In the genomic region with DNA sequence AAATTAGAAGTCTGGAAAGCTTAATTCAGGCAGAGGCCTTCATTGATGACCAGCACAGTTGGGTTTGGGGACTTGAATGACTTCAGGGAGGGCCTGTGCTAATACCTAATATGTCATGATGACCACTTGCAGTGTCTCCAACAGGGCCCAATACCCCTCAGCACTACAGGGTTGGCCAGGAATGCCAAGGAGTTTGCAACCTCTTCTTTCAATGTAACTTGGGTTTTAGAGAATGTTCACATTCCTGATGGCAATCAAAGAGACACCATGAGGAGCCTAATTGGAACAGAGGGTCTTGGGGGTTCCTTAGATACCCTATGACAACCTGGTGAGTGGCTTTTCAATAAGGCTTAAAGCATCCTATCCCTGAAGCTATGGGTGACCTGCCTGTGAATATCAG, we compare ENCODE assay signal across 34 cellular contexts. TPM values are rescaled to one million over a fixed set of nuclear protein-coding genes. Genes with fewer than 3 reads are reported as not detected.
DNase-seq lines count a peak whose midpoint lies in the region; TF ChIP-seq lines count a peak whose summit lies in the region.
"Had no signal": no experiment of that assay in that cellular context is flagged by ENCODE, and none has a peak within 500 bp of the region (broad histone marks: within the 10 kb centered on the region; RNA-seq: fewer than 3 reads in every experiment).

No MANE protein-coding gene starts in this region.

- H3K27me3 Mint-ChIP-seq in activated naive CD8-positive, alpha-beta T cell treated with anti-CD3 and anti-CD28 coated beads for 36 hours, result peaks cover 6% of the 10 kb centered on the region

- H3K4me1 Mint-ChIP-seq in activated naive CD8-positive, alpha-beta T cell treated with anti-CD3 and anti-CD28 coated beads for 36 hours, result no peaks in the 10 kb centered on the region
- H3K4me1 Mint-ChIP-seq: B cell; CD14-positive monocyte; CD4-positive, alpha-beta memory T cell; CD4-positive, CD25-positive, alpha-beta regulatory T cell; CD8-positive, alpha-beta memory T cell had no signal

- no peak for TF ChIP-seq CTCF in esophagus muscularis mucosa (IDR thresholded peaks at IDR 0.05)

- H3K27me3 ChIP-seq in esophagus muscularis mucosa, result peaks cover 0 to 23% (median 0%) of the 10 kb centered on the region in 4 donors
- H3K27me3 ChIP-seq: BE2C; BLaER1; BLaER1 treated with 17β-estradiol and CSF1 and Interleukin-3, amounts not matched to agents 10 nM and 100 nM had no signal

- no peak overlapping the region for H3K27ac ChIP-seq in esophagus muscularis mucosa (replicated peaks in 1 of 4)
- H3K27ac ChIP-seq: 22Rv1; A549; BLaER1; BLaER1 treated with 17β-estradiol and CSF1 and Interleukin-3, amounts not matched to agents 10 nM and 100 nM; C4-2B had no signal

- no peaks in the 10 kb centered on the region for H3K36me3 Mint-ChIP-seq in activated naive CD8-positive, alpha-beta T cell treated with anti-CD3 and anti-CD28 coated beads for 36 hours
- H3K36me3 Mint-ChIP-seq: CD14-positive monocyte; CD4-positive, alpha-beta memory T cell; CD4-positive, CD25-positive, alpha-beta regulatory T cell; CD8-positive, alpha-beta memory T cell; CD8-positive, alpha-beta T cell had no signal

- H3K4me3 Mint-ChIP-seq in activated naive CD8-positive, alpha-beta T cell treated with anti-CD3 and anti-CD28 coated beads for 36 hours, result no peak overlapping the region
- H3K4me3 Mint-ChIP-seq: B cell; CD14-positive monocyte; CD4-positive, alpha-beta memory T cell; CD4-positive, alpha-beta T cell; CD4-positive, CD25-positive, alpha-beta regulatory T cell; CD8-positive, alpha-beta memory T cell; CD8-positive, alpha-beta T cell had no signal

- H3K9me3 Mint-ChIP-seq in activated naive CD8-positive, alpha-beta T cell treated with anti-CD3 and anti-CD28 coated beads for 36 hours, result no peaks in the 10 kb centered on the region
- H3K9me3 Mint-ChIP-seq: CD4-positive, alpha-beta T cell; CD8-positive, alpha-beta T cell had no signal

- no peak overlapping the region for H3K27ac Mint-ChIP-seq in activated naive CD8-positive, alpha-beta T cell treated with anti-CD3 and anti-CD28 coated beads for 36 hours
- H3K27ac Mint-ChIP-seq: B cell; CD14-positive monocyte; CD4-positive, alpha-beta memory T cell; CD4-positive, alpha-beta T cell; CD4-positive, CD25-positive, alpha-beta regulatory T cell; CD8-positive, alpha-beta memory T cell; CD8-positive, alpha-beta T cell had no signal

- no peaks in the 10 kb centered on the region for H3K36me3 ChIP-seq in esophagus muscularis mucosa
- H3K36me3 ChIP-seq: BE2C; BLaER1; BLaER1 treated with 17β-estradiol and CSF1 and Interleukin-3, amounts not matched to agents 10 nM and 100 nM had no signal

- H3K4me1 ChIP-seq in esophagus muscularis mucosa, result no peaks in the 10 kb centered on the region
- H3K4me1 ChIP-seq: A549, BE2C, Caco-2 had no signal

- peak; percentile 25 for DNase-seq in ecto neural progenitor cell (ENCODE audit: low spot score)
- peak; percentile 68 for DNase-seq in esophagus muscularis mucosa (ENCODE audit: extremely low spot score)
- DNase-seq in activated naive CD8-positive, alpha-beta T cell treated with anti-CD3 and anti-CD28 coated beads for 36 hours, result no peak
- no peak for DNase-seq in NCI-H774 (lab: John Stamatoyannopoulos, UW)
- DNase-seq: 8988T; ACHN; AML-193; BE2C; C1 segment of cervical spinal cord; Caco-2; Calu3; CD4-positive, alpha-beta memory T cell; CD4-positive, alpha-beta T cell; CD4-positive, CD25-positive, alpha-beta regulatory T cell; CD8-positive, alpha-beta memory T cell; CD8-positive, alpha-beta T cell; COR-L47; DMS 273 treated with DMSO at 0.1 percent for 48 hours; DMS153; DMS53; DMS79; DMS79 treated with DMSO at 0.1 percent for 48 hours; DND-41; EL had no signal

- no peak for TF ChIP-seq EP300 in esophagus muscularis mucosa (IDR thresholded peaks at IDR 0.05)

- no peak overlapping the region for H3K4me3 ChIP-seq in esophagus muscularis mucosa
- H3K4me3 ChIP-seq: A549; BLaER1; BLaER1 treated with 17β-estradiol and CSF1 and Interleukin-3, amounts not matched to agents 10 nM and 100 nM had no signal

- no peaks in the 10 kb centered on the region for H3K9me3 ChIP-seq in esophagus muscularis mucosa
- H3K9me3 ChIP-seq: A549; BE2C; BLaER1; BLaER1 treated with 17β-estradiol and CSF1 and Interleukin-3, amounts not matched to agents 10 nM and 100 nM; Caco-2 had no signal

- intact Hi-C loops in esophagus muscularis mucosa (cut with DNase I), result no loop called here

- TF ChIP-seq POLR2A in esophagus muscularis mucosa (IDR thresholded peaks at IDR 0.05; ENCODE audit: low read depth), result no peak

RNA-seq across cellular contexts. Expression of a gene that starts 52.4 kb away (rescaled TPM):
- total RNA-seq in esophagus muscularis mucosa, result under 1 TPM in 3 of 4 donors, not detected in 1; under 0.01 to 0.17 (median 0.06) TPM
- not detected for total RNA-seq in activated naive CD8-positive, alpha-beta T cell treated with anti-CD3 and anti-CD28 coated beads for 36 hours
- total RNA-seq: A172; A673; B cell; Caco-2; Calu3; CD4-positive, alpha-beta memory T cell; CD4-positive, alpha-beta T cell; CD4-positive, CD25-positive, alpha-beta regulatory T cell; CD8-positive, alpha-beta memory T cell; CD8-positive, alpha-beta T cell; Daoy had no signal

Comparison
In these comparisons a context has a peak if more than half of its experiments do, and no peak if none do; other contexts are left out.
1. DNase-seq: peak in ecto neural progenitor cell (single experiment) and esophagus muscularis mucosa (single experiment); none in activated naive CD8-positive, alpha-beta T cell treated with anti-CD3 and anti-CD28 coated beads for 36 hours (single experiment) and NCI-H774 (single experiment).